ENCODE assay signal across 8 cellular contexts in the genomic region with DNA sequence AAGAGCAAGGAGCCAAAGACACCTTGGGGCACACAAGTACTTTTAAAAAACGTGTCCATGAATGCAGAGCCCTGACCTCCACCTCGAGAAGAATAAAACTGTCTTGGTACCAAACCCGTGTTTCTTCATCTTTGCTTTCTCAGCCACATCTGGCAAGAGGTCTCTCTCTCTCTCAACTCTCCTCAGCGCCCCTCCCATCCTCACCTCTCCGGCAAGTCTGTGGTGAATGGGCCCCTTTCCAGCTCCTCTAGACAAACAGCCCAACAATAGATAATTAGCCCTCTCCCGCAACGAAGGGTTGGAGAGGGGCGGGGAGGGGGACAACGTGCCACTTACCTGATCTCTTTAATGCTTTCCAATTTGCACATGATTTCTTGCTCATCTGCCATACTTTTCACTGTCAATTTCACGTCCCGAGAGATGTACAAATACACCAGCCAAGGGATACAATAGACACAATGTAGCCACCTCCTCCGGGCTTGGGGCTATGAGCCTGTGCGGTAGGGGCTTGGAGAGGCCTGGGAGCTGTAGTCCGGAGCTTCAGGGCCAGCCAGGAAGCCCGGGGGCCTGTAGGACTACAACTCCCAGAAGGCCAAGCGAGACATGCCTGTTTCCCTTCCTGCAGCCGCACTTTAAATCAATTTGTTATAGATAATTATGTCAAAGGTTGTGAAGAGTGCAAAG. TPM values are rescaled to one million over a fixed set of nuclear protein-coding genes. Genes with fewer than 3 reads are reported as not detected.
DNase-seq lines count a peak whose midpoint lies in the region; TF ChIP-seq lines count a peak whose summit lies in the region.

A gene with protein sequence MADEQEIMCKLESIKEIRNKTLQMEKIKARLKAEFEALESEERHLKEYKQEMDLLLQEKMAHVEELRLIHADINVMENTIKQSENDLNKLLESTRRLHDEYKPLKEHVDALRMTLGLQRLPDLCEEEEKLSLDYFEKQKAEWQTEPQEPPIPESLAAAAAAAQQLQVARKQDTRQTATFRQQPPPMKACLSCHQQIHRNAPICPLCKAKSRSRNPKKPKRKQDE (minus strand): TSS at position 462 of the 684 bp plus-strand sequence. CDS start 73 bp downstream, at position 389.

- H3K36me3 Mint-ChIP-seq in HFFc6 (ENCODE audit: low read depth), result no peaks in the 10 kb centered on the region
- H3K36me3 Mint-ChIP-seq in chondrocyte (ENCODE audit: low read depth), result no peaks in the 10 kb centered on the region

- H3K9me3 Mint-ChIP-seq in HFFc6 (no peaks in the 10 kb centered on the region), chondrocyte (ENCODE audit: low read depth) (peaks cover 22% of the 10 kb centered on the region)

- peak within 1 kb of the TSS; percentile 48 for H3K27ac Mint-ChIP-seq in HFFc6
- H3K27ac Mint-ChIP-seq in chondrocyte (ENCODE audit: unreplicated experiment), result peak within 1 kb of the TSS; percentile 71

- peak; percentile 28 for DNase-seq in GM04504 (ENCODE audit: low read depth)
- peak; percentile 62 for DNase-seq in HFFc6
- DNase-seq in NCI-H1105 (lab: John Stamatoyannopoulos, UW), result peak; percentile 3
- DNase-seq in activated CD4-positive, alpha-beta T cell treated with anti-CD3 and anti-CD28 coated beads for 24 hours (ENCODE audit: low read depth in 2 of 2), result peak; percentile 39 to 41
- DNase-seq in chondrocyte (ENCODE audit: low spot score), result peak; percentile 86
- DNase-seq in kidney glomerular epithelial cell (lab: John Stamatoyannopoulos, UW), result peak; percentile 61
- peak; percentile 73 for DNase-seq in stimulated activated CD4-positive, alpha-beta T cell treated with anti-CD3 and anti-CD28 coated beads, Interleukin-15, amount 100 ng/mL, for 24 hours
- DNase-seq in HPDE6-E6E7 (ENCODE audit: extremely low spot score), result no peak

- 0 out of 2 replicates have a peak, but pooled peaks cover 4% of the 10 kb centered on the region for H3K4me1 Mint-ChIP-seq in HFFc6 (ENCODE audit: low read depth)
- peaks cover 5% of the 10 kb centered on the region for H3K4me1 Mint-ChIP-seq in chondrocyte (ENCODE audit: low read depth)

- H3K27me3 Mint-ChIP-seq in HFFc6 (ENCODE audit: insufficient read depth) (peaks cover 2% of the 10 kb centered on the region), chondrocyte (ENCODE audit: low read depth) (no peaks in the 10 kb centered on the region)

- no peak for TF ChIP-seq CTCF in HFFc6 (IDR thresholded peaks at IDR 0.05)
- TF ChIP-seq CTCF in chondrocyte (IDR thresholded peaks at IDR 0.05), result no peak

- H3K4me3 Mint-ChIP-seq in HFFc6 (peak within 1 kb of the TSS; percentile 97), chondrocyte (ENCODE audit: unreplicated experiment) (peak within 1 kb of the TSS; percentile 81)

RNA-seq across cellular contexts. Expression of the gene that starts here (rescaled TPM):
- 1 to 10 TPM; 5.4 to 7.5 (median 6.4) TPM for total RNA-seq in HFFc6 (2021; fragmentation: NEBNext Ultra II Directional; extraction: Animal tissue kit (Norgen Biotek cat#: 25700))
- total RNA-seq in chondrocyte, result 13.1 to 17.5 TPM (median 15.2 TPM) in 3 replicates
